In genomic region chr7:100100420-100101015, GRCh38 we compare ENCODE assay signal across 8 cellular contexts. TPM values are rescaled to one million over a fixed set of nuclear protein-coding genes. Genes with fewer than 3 reads are reported as not detected.
DNase-seq lines count a peak whose midpoint lies in the region; ATAC-seq, FAIRE-seq and TF ChIP-seq lines count a peak whose summit lies in the region.

No MANE protein-coding gene starts in this region.

- no peak for FAIRE-seq in pancreas (lab: Jason Lieb, UNC)

- H2AFZ ChIP-seq in SU-DHL-6 (ENCODE audit: low read depth, low read length, severe bottlenecking), result no peak overlapping the region

- H3K4me3 ChIP-seq in SU-DHL-6 (ENCODE audit: insufficient read depth, low read length, poor library complexity, severe bottlenecking) (peak overlapping the region; percentile 94), pancreas (peak overlapping the region; percentile 34 to 91 (median 80)), thymus (ENCODE audit: low read length) (peak overlapping the region; percentile 64)

- peaks cover 26% of the 10 kb centered on the region for H3F3A ChIP-seq in SU-DHL-6 (ENCODE audit: insufficient read depth)

- H3K9ac ChIP-seq in SU-DHL-6 (ENCODE audit: low read length), result peak overlapping the region; percentile 100

- no peaks in the 10 kb centered on the region for H3K9me3 ChIP-seq in SU-DHL-6 (ENCODE audit: insufficient read depth, low read length)
- H3K9me3 ChIP-seq in pancreas, result no peaks in the 10 kb centered on the region
- H3K9me3 ChIP-seq in thymus (ENCODE audit: control insufficient read depth), result no peaks in the 10 kb centered on the region

- peaks cover 43% of the 10 kb centered on the region for H3K36me3 ChIP-seq in SU-DHL-6 (ENCODE audit: low read length)
- peaks cover 4 to 40% (median 27%) of the 10 kb centered on the region in 3 donors for H3K36me3 ChIP-seq in pancreas
- H3K36me3 ChIP-seq in thymus (ENCODE audit: control insufficient read depth, insufficient read depth), result peaks cover 54% of the 10 kb centered on the region

- peak overlapping the region; percentile 95 for H3K27ac ChIP-seq in SU-DHL-6 (ENCODE audit: low read depth, low read length)
- peak overlapping the region; percentile 56 to 91 (median 88) for H3K27ac ChIP-seq in pancreas
- H3K27ac ChIP-seq in thymus (ENCODE audit: low read depth), result peak overlapping the region; percentile 43

- peaks cover 13% of the 10 kb centered on the region for H4K20me1 ChIP-seq in SU-DHL-6 (ENCODE audit: low read depth, low read length)

- intact Hi-C loops in Right ventricle myocardium superior (cut with DNase I) (no loop called here), pancreas (cut with DNase I) (no loop called here)

- H3K79me2 ChIP-seq in SU-DHL-6 (ENCODE audit: insufficient read depth, low read length), result peaks cover 34% of the 10 kb centered on the region

- ATAC-seq in HG02642 (IDR thresholded peaks at IDR 0.05; ENCODE audit: poor library complexity, unreplicated experiment), result peak; percentile 73
- peak; percentile 95 for ATAC-seq in Right ventricle myocardium superior (ENCODE audit: poor library complexity)
- ATAC-seq in pancreas, result peak; percentile 88 to 95 (median 90)

- DNase-seq in GM10266 (ENCODE audit: extremely low spot score) (peak; percentile 94), NCI-H1105 (lab: John Stamatoyannopoulos, UW) (peak; percentile 94), Right ventricle myocardium superior (peak; percentile 94), pancreas (peak; percentile 92 to 97 (median 94))
- peak; percentile 66 for DNase-seq in activated naive CD8-positive, alpha-beta T cell treated with anti-CD3 and anti-CD28 coated beads, Interleukin-2, amount 50 U/mL, for 16 hours (ENCODE audit: low read depth, low spot score)

- H3K27me3 ChIP-seq in SU-DHL-6 (ENCODE audit: low read length) (no peaks in the 10 kb centered on the region), pancreas (no peaks in the 10 kb centered on the region), thymus (ENCODE audit: control insufficient read depth, insufficient read depth) (no peaks in the 10 kb centered on the region)

- H3K9me2 ChIP-seq in SU-DHL-6 (replicated peaks; ENCODE audit: insufficient read depth, low read length), result no peaks in the 10 kb centered on the region

- H3K4me1 ChIP-seq in pancreas, result peaks cover 0 to 16% (median 4%) of the 10 kb centered on the region in 3 donors
- peaks cover 9% of the 10 kb centered on the region for H3K4me1 ChIP-seq in thymus (ENCODE audit: control insufficient read depth, insufficient read depth, low read length)

- peak overlapping the region; percentile 70 for H3K4me2 ChIP-seq in SU-DHL-6 (ENCODE audit: low read depth, low read length, poor library complexity, severe bottlenecking)

- no peak for TF ChIP-seq CTCF in GM10266 (IDR thresholded peaks at IDR 0.05; ENCODE audit: control insufficient read depth, insufficient read depth, low read depth, missing control alignments)
- no peak for TF ChIP-seq CTCF in SU-DHL-6 (IDR thresholded peaks at IDR 0.05; ENCODE audit: insufficient read depth, low read length, poor library complexity, severe bottlenecking)
- TF ChIP-seq CTCF in pancreas (IDR thresholded peaks at IDR 0.05), result no peak

- WGBS in pancreas, 2 donors, result 0 to 1% methylated on average over 45 to 61 of the region's 61 CpGs
- WGBS in thymus, result under 1% methylated on average over 61 of the region's 61 CpGs

RNA-seq across cellular contexts. Expression of gene MCM7, which starts 0.7 kb away (rescaled TPM):
- total RNA-seq in Right ventricle myocardium superior (21.6 TPM), pancreas (10 to 100 TPM; 21.7 to 38.4 (median 24.1) TPM)
- polyA plus RNA-seq in pancreas (10 to 100 TPM; 63.1 to 77.0 TPM), thymus (111 TPM)

RNA-seq across cellular contexts. Expression of gene AP4M1, which starts 0.9 kb away (rescaled TPM):
- total RNA-seq in Right ventricle myocardium superior, result 13.4 TPM
- 10 to 100 TPM in 5 of 6 donors, 1 to 10 TPM in 1; 8.6 to 14.6 (median 10.9) TPM for total RNA-seq in pancreas
- polyA plus RNA-seq in pancreas, result 10 to 100 TPM; 23.5 to 25.4 TPM
- 14.2 TPM for polyA plus RNA-seq in thymus

RNA-seq across cellular contexts. Expression of gene COPS6, which starts 11.7 kb away (rescaled TPM):
- total RNA-seq in Right ventricle myocardium superior (107 TPM), pancreas (10 to 100 TPM; 34.6 to 44.0 (median 38.3) TPM)
- polyA plus RNA-seq in pancreas (10 to 100 TPM; 46.0 to 82.0 TPM), thymus (81.1 TPM)

RNA-seq across cellular contexts. Expression of gene TAF6, which starts 18.6 kb away (rescaled TPM):
- total RNA-seq in Right ventricle myocardium superior (35.8 TPM), pancreas (10 to 100 TPM; 11.7 to 27.2 (median 13.9) TPM)
- polyA plus RNA-seq in pancreas (10 to 100 TPM; 31.3 to 39.6 TPM), thymus (25.7 TPM)

RNA-seq across cellular contexts. Expression of gene CNPY4, which starts 18.9 kb away (rescaled TPM):
- total RNA-seq in Right ventricle myocardium superior (9.5 TPM), pancreas (1 to 10 TPM; 1.8 to 6.5 (median 2.8) TPM)
- polyA plus RNA-seq in pancreas (10 to 100 TPM in 1 of 2 donors, 1 to 10 TPM in 1; 4.7 to 10.8 TPM), thymus (19.0 TPM)

Comparison
In these comparisons a context has a peak if more than half of its experiments do, and no peak if none do; other contexts are left out.
1. Peak in every context shown above with its lines: DNase-seq, ATAC-seq, H3K4me3 ChIP-seq and H3K27ac ChIP-seq.
2. H3K27ac ChIP-seq: peak in every context shown above with its lines; median percentile 95 in SU-DHL-6; 88 in pancreas; 43 in thymus.